ENCODE assay signal across 8 cellular contexts in the genomic region with DNA sequence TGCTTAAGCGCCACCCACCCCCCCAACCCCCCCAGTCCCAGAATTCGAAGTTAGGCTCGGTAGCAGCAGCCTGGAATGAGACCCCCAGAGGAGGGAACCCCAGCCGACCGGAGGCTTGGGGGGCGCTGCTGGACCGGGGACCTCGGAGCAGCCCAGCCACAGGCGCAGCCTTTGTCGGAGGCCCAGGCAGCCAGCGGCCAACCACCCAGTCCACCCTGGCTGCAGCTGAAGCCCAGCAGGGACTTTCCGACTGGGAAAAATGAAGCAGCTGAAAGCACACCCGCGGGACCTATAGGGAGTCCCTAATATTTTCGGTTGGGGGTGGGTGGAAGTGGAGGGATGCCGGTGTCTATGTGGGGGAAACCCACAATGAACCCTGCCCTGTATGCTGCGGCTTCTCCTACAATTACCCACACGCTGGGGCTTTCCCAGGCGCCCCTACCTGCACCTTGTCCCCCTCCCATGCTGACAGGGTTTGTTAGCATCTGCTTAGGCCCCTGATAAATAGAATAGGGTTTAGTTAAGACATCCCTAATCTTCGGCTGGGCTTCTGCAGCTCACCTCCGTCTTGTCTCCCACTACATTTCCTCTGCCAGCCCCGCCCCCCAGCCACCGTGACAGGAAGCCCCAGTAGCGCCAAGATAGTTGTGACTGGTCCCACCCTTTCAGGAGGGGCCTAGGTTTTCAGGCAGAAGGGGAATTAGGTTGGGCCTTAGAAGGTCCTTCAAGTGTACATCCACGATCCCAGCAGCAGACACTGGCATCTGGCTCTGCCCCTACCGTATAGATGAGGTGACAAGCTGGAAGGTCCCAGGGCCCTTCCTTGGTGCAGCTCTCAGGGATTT. TPM values are rescaled to one million over a fixed set of nuclear protein-coding genes. Genes with fewer than 3 reads are reported as not detected.
A peak's percentile ranks its signal among the peaks of the same experiment; 100 is the strongest.
DNase-seq lines count a peak whose midpoint lies in the region; ATAC-seq lines count a peak whose summit lies in the region.

No MANE protein-coding gene starts in this region.

- H3K27ac Mint-ChIP-seq in CD8-positive, alpha-beta memory T cell = peak overlapping the region; percentile 86 to 99 (median 96)
- peak overlapping the region; percentile 72 to 98 (median 91) for H3K27ac Mint-ChIP-seq in naive thymus-derived CD4-positive, alpha-beta T cell

- H3K4me3 ChIP-seq in CD8-positive, alpha-beta memory T cell (ENCODE audit: low read length) = peak overlapping the region; percentile 96
- H3K4me3 ChIP-seq in naive thymus-derived CD4-positive, alpha-beta T cell (ENCODE audit: low read length) = peak overlapping the region; percentile 96

- POLR2A ChIA-PET in CD8-positive, alpha-beta memory T cell (lab: Charles Lee) = interaction anchor here (1.0 to 2.4 kb wide), 8 partner anchors 10 to 193 kb away, joined by 3 to 12 read pairs (median 4); partner anchors contain the start of genes BSDC1, KPNA6, MARCKSL1 and TXLNA
- POLR2A ChIA-PET in naive thymus-derived CD4-positive, alpha-beta T cell (lab: Charles Lee) = interaction anchor here (0.6 to 7.7 kb wide), 17 partner anchors 10 to 449 kb away, joined by 3 to 49 read pairs (median 4); partner anchors contain the start of genes HDAC1, KPNA6, MARCKSL1 and RBBP4

- intact Hi-C loops in naive thymus-derived CD4-positive, alpha-beta T cell (cut with micrococcal nuclease) = loop anchor here (1.0 to 10.0 kb wide), 11 partner anchors 21 to 556 kb away; partner anchors contain the start of genes BSDC1 (in 1 of the 2), EIF3I (in 1 of the 2), HDAC1 (in 1 of the 2) and KHDRBS1 (in 1 of the 2)

- peak overlapping the region; percentile 83 to 98 (median 92) for H3K4me3 Mint-ChIP-seq in CD8-positive, alpha-beta memory T cell
- H3K4me3 Mint-ChIP-seq in naive thymus-derived CD4-positive, alpha-beta T cell = peak overlapping the region; percentile 78 to 99 (median 94)

- no peaks in the 10 kb centered on the region for H3K9me3 Mint-ChIP-seq in CD8-positive, alpha-beta memory T cell
- H3K9me3 Mint-ChIP-seq in naive thymus-derived CD4-positive, alpha-beta T cell = no peaks in the 10 kb centered on the region

- H3K4me1 Mint-ChIP-seq in CD8-positive, alpha-beta memory T cell = peaks cover 43 to 77% (median 53%) of the 10 kb centered on the region in 3 donors
- H3K4me1 Mint-ChIP-seq in naive thymus-derived CD4-positive, alpha-beta T cell = peaks cover 37 to 70% (median 56%) of the 10 kb centered on the region in 7 donors

- H3K36me3 ChIP-seq in CD8-positive, alpha-beta memory T cell (ENCODE audit: insufficient read depth, low read length) = no peaks in the 10 kb centered on the region
- H3K36me3 ChIP-seq in naive thymus-derived CD4-positive, alpha-beta T cell (ENCODE audit: control insufficient read depth in 2 of 3, insufficient read depth in 3 of 3, low read length in 3 of 3) = peaks cover 0 to 16% (median 0%) of the 10 kb centered on the region in 3 experiments

- ATAC-seq in GM21723 (IDR thresholded peaks at IDR 0.05; ENCODE audit: unreplicated experiment) (peak; percentile 37), esophagus mucosa (peak; percentile 9)
- peak; percentile 82 for ATAC-seq in naive thymus-derived CD4-positive, alpha-beta T cell

- peak overlapping the region; percentile 81 for H3K27ac ChIP-seq in CD8-positive, alpha-beta memory T cell (ENCODE audit: low read depth, low read length)
- peak overlapping the region; percentile 99 for H3K27ac ChIP-seq in naive thymus-derived CD4-positive, alpha-beta T cell (ENCODE audit: low read depth, low read length)

- H3K27me3 Mint-ChIP-seq in CD8-positive, alpha-beta memory T cell = peaks cover 0 to 2% of the 10 kb centered on the region in 2 donors
- H3K27me3 Mint-ChIP-seq in naive thymus-derived CD4-positive, alpha-beta T cell = no peaks in the 10 kb centered on the region

- peak; percentile 71 to 86 (median 77) for DNase-seq in CD8-positive, alpha-beta memory T cell
- DNase-seq in NOMO-1 (lab: John Stamatoyannopoulos, UW; ENCODE audit: unreplicated experiment in 2 of 2) (peak; percentile 50 to 69), activated T-cell treated with anti-CD3 and anti-CD28 coated beads for 48 hours (ENCODE audit: low read depth) (peak; percentile 68), OCI-M2 (lab: John Stamatoyannopoulos, UW; ENCODE audit: unreplicated experiment) (no peak)
- peak; percentile 51 to 88 (median 78) for DNase-seq in naive thymus-derived CD4-positive, alpha-beta T cell
- DNase-seq in stimulated activated naive CD4-positive, alpha-beta T cell treated with Interleukin-2 at 50 U/mL for 16 hours (lab: John Stamatoyannopoulos, UW) = peak; percentile 75

- peaks cover 47% of the 10 kb centered on the region for H3K4me1 ChIP-seq in CD8-positive, alpha-beta memory T cell (ENCODE audit: insufficient read depth, low read length)
- H3K4me1 ChIP-seq in naive thymus-derived CD4-positive, alpha-beta T cell (ENCODE audit: control insufficient read depth in 2 of 2, insufficient read depth in 2 of 2, low read length in 2 of 2) = peaks cover 30 to 32% of the 10 kb centered on the region in 2 donors

- H3K36me3 Mint-ChIP-seq in CD8-positive, alpha-beta memory T cell = peaks cover 0 to 23% (median 2%) of the 10 kb centered on the region in 3 donors
- H3K36me3 Mint-ChIP-seq in naive thymus-derived CD4-positive, alpha-beta T cell = peaks cover 0 to 17% (median 2%) of the 10 kb centered on the region in 5 donors

- no peaks in the 10 kb centered on the region for H3K9me3 ChIP-seq in CD8-positive, alpha-beta memory T cell (ENCODE audit: low read length)
- no peaks in the 10 kb centered on the region for H3K9me3 ChIP-seq in naive thymus-derived CD4-positive, alpha-beta T cell (ENCODE audit: control insufficient read depth in 2 of 3, low read length in 3 of 3)

- H3K27me3 ChIP-seq in CD8-positive, alpha-beta memory T cell (ENCODE audit: insufficient read depth, low read length, poor library complexity, severe bottlenecking) = no peaks in the 10 kb centered on the region
- no peaks in the 10 kb centered on the region for H3K27me3 ChIP-seq in naive thymus-derived CD4-positive, alpha-beta T cell (ENCODE audit: control insufficient read depth in 2 of 2, insufficient read depth in 2 of 2, low read length in 2 of 2)

- CTCF ChIA-PET in CD8-positive, alpha-beta memory T cell (lab: Charles Lee) = interaction anchor here (0.5 to 4.0 kb wide), 5 partner anchors 9 to 200 kb away, joined by 3 to 11 read pairs (median 5); no protein-coding TSS in a partner anchor
- CTCF ChIA-PET in naive thymus-derived CD4-positive, alpha-beta T cell (lab: Charles Lee) = interaction anchor here (0.5 to 1.9 kb wide), 5 partner anchors 15 to 199 kb away, joined by 3 to 10 read pairs (median 4); partner anchors contain the start of genes LCK and TXLNA

RNA-seq across cellular contexts. Expression of gene CCDC28B, which starts 0.8 kb away (rescaled TPM):
- 10 to 100 TPM; 20.6 to 21.0 TPM for total RNA-seq in CD8-positive, alpha-beta memory T cell
- 14.7 TPM for polyA plus RNA-seq in CD8-positive, alpha-beta memory T cell
- total RNA-seq in esophagus mucosa = 1.1 TPM
- 10 to 100 TPM in 1 of 5 experiments, 1 to 10 TPM in 4; 6.2 to 39.0 (median 8.7) TPM for total RNA-seq in naive thymus-derived CD4-positive, alpha-beta T cell
- 10 to 100 TPM; 11.7 to 16.1 TPM for polyA plus RNA-seq in naive thymus-derived CD4-positive, alpha-beta T cell

RNA-seq across cellular contexts. Expression of gene IQCC, which starts 4.2 kb away (rescaled TPM):
- 1 to 10 TPM; 5.6 to 5.7 TPM for total RNA-seq in CD8-positive, alpha-beta memory T cell
- polyA plus RNA-seq in CD8-positive, alpha-beta memory T cell = 1.6 TPM
- total RNA-seq in esophagus mucosa = 1.3 TPM
- total RNA-seq in naive thymus-derived CD4-positive, alpha-beta T cell = 1 to 10 TPM; 2.3 to 4.6 (median 2.5) TPM
- polyA plus RNA-seq in naive thymus-derived CD4-positive, alpha-beta T cell = 1 to 10 TPM; 1.8 to 3.0 TPM

RNA-seq across cellular contexts. Expression of gene DCDC2B, which starts 7.7 kb away (rescaled TPM):
- under 1 TPM in 1 of 2 experiments, not detected in 1; 0.11 TPM for total RNA-seq in CD8-positive, alpha-beta memory T cell
- polyA plus RNA-seq in CD8-positive, alpha-beta memory T cell = 0.13 TPM
- not detected for total RNA-seq in esophagus mucosa
- not detected for total RNA-seq in naive thymus-derived CD4-positive, alpha-beta T cell
- polyA plus RNA-seq in naive thymus-derived CD4-positive, alpha-beta T cell = under 1 TPM in 1 of 2 donors, not detected in 1; 0.25 TPM

RNA-seq across cellular contexts. Expression of gene TMEM234, which starts 20.9 kb away (rescaled TPM):
- total RNA-seq in CD8-positive, alpha-beta memory T cell = 10 to 100 TPM; 10.9 to 12.2 TPM
- polyA plus RNA-seq in CD8-positive, alpha-beta memory T cell = 6.5 TPM
- 11.0 TPM for total RNA-seq in esophagus mucosa
- total RNA-seq in naive thymus-derived CD4-positive, alpha-beta T cell = 10 to 100 TPM; 15.9 to 29.6 (median 21.4) TPM
- polyA plus RNA-seq in naive thymus-derived CD4-positive, alpha-beta T cell = 1 to 10 TPM; 5.9 to 6.1 TPM

RNA-seq across cellular contexts. Expression of gene EIF3I, which starts 21.0 kb away (rescaled TPM):
- total RNA-seq in CD8-positive, alpha-beta memory T cell = 100 to 1,000 TPM; 381 to 390 TPM
- 173 TPM for polyA plus RNA-seq in CD8-positive, alpha-beta memory T cell
- 175 TPM for total RNA-seq in esophagus mucosa
- 100 to 1,000 TPM in 3 of 5 experiments, 10 to 100 TPM in 2; 82.6 to 182 (median 104) TPM for total RNA-seq in naive thymus-derived CD4-positive, alpha-beta T cell
- 100 to 1,000 TPM; 185 to 189 TPM for polyA plus RNA-seq in naive thymus-derived CD4-positive, alpha-beta T cell

Comparison
In these comparisons a context has a peak if more than half of its experiments do, and no peak if none do; other contexts are left out.
1. ATAC-seq: peak in every context shown above with its lines; median percentile 82 in naive thymus-derived CD4-positive, alpha-beta T cell; 37 in GM21723; 9 in esophagus mucosa.